ENCODE assay signal across 8 cellular contexts in genomic region chr12:10364839-10365681, GRCh38. TPM values are rescaled to one million over a fixed set of nuclear protein-coding genes. Genes with fewer than 3 reads are reported as not detected.
DNase-seq lines count a peak whose midpoint lies in the region; ATAC-seq and TF ChIP-seq lines count a peak whose summit lies in the region.

No MANE protein-coding gene starts in this region.

- peaks cover 3% of the 10 kb centered on the region for H3K4me1 Mint-ChIP-seq in activated CD4-positive, alpha-beta T cell treated with anti-CD3 and anti-CD28 coated beads for 36 hours

- H3K36me3 ChIP-seq in ectodermal cell (ENCODE audit: control insufficient read depth, insufficient read depth, low read length): no peaks in the 10 kb centered on the region
- no peaks in the 10 kb centered on the region for H3K36me3 ChIP-seq in liver (ENCODE audit: control insufficient read depth in 4 of 4, insufficient read depth in 3 of 4, low read depth in 1 of 4, low read length in 3 of 4)

- no peak for TF ChIP-seq RAD21 in liver (IDR thresholded peaks at IDR 0.05)

- H3K27ac ChIP-seq in AG04450 (ENCODE audit: low read depth, low read length): peak overlapping the region; percentile 80
- H3K27ac ChIP-seq in ectodermal cell (ENCODE audit: insufficient read depth, low read depth, low read length, poor library complexity, severe bottlenecking): peak overlapping the region; percentile 5
- H3K27ac ChIP-seq in liver (ENCODE audit: low read depth in 1 of 2, low read length in 2 of 2): peak overlapping the region; percentile 97 to 98

- H3K4me3 ChIP-seq in AG04450 (ENCODE audit: low read depth, low read length): peak overlapping the region; percentile 72
- H3K4me3 ChIP-seq in ectodermal cell (ENCODE audit: insufficient read depth, low read depth, low read length): peak overlapping the region; percentile 30
- H3K4me3 ChIP-seq in liver (ENCODE audit: low read depth in 1 of 3, low read length in 3 of 3): peak overlapping the region; percentile 60 to 98 (median 92)

- H3K27ac Mint-ChIP-seq in activated CD4-positive, alpha-beta T cell treated with anti-CD3 and anti-CD28 coated beads for 36 hours: no peak overlapping the region

- H3K9me3 ChIP-seq in AG04450 (ENCODE audit: control insufficient read depth, insufficient read depth, low read length) (peaks cover 5% of the 10 kb centered on the region), ectodermal cell (ENCODE audit: control insufficient read depth, low read length) (no peaks in the 10 kb centered on the region), liver (ENCODE audit: control insufficient read depth in 4 of 4, low read length in 3 of 4) (no peaks in the 10 kb centered on the region)

- 13 to 14% methylated on average over 16 of the region's 16 CpGs for WGBS in ectodermal cell, 2 experiments
- 1% methylated on average over 16 of the region's 16 CpGs for WGBS in liver

- peak overlapping the region; percentile 89 to 99 for H3K9ac ChIP-seq in liver (ENCODE audit: low read depth in 1 of 2, low read length in 2 of 2)

- peaks cover 2% of the 10 kb centered on the region for H3K36me3 Mint-ChIP-seq in activated CD4-positive, alpha-beta T cell treated with anti-CD3 and anti-CD28 coated beads for 36 hours (ENCODE audit: low read depth)

- TF ChIP-seq CTCF in AG04450 (IDR thresholded peaks at IDR 0.05; ENCODE audit: low read depth, low read length) (no peak), liver (IDR thresholded peaks at IDR 0.05; ENCODE audit: low read depth, low read length, missing input control) (no peak)

- POLR2A ChIA-PET in AG04450 (lab: Yijun Ruan, JAX): interaction anchor here (0.5 to 1.0 kb wide), 4 partner anchors 20 to 153 kb away, joined by 3 to 7 read pairs (median 4); partner anchors contain the start of gene GABARAPL1
- POLR2A ChIA-PET in activated CD4-positive, alpha-beta T cell treated with anti-CD3 and anti-CD28 coated beads for 36 hours (lab: Charles Lee): interaction anchor here (0.6 to 1.7 kb wide), 2 partner anchors 43 to 152 kb away, joined by 4 read pairs; no protein-coding TSS in a partner anchor

- H3K4me1 ChIP-seq in ectodermal cell (ENCODE audit: control insufficient read depth, insufficient read depth, low read length): peaks cover 14% of the 10 kb centered on the region
- H3K4me1 ChIP-seq in liver (ENCODE audit: control insufficient read depth in 4 of 4, insufficient read depth in 4 of 4, low read length in 3 of 4): peaks cover 2 to 22% (median 11%) of the 10 kb centered on the region in 4 donors

- no peaks in the 10 kb centered on the region for H3K27me3 ChIP-seq in AG04450 (ENCODE audit: control insufficient read depth, insufficient read depth, low read length)
- no peaks in the 10 kb centered on the region for H3K27me3 ChIP-seq in ectodermal cell (ENCODE audit: control insufficient read depth, insufficient read depth, low read length, poor library complexity, severe bottlenecking)
- H3K27me3 ChIP-seq in liver (ENCODE audit: control insufficient read depth in 4 of 4, insufficient read depth in 4 of 4, low read length in 3 of 4): no peaks in the 10 kb centered on the region

- intact Hi-C loops in activated CD4-positive, alpha-beta T cell treated with anti-CD3 and anti-CD28 coated beads for 36 hours (cut with DNase I, micrococcal nuclease): loop anchor here in 1 of 2 experiments (1.0 to 10.0 kb wide), 6 partner anchors 44 to 806 kb away; partner anchors contain the start of genes MAGOHB and SMIM10L1

- H3K4me3 Mint-ChIP-seq in activated CD4-positive, alpha-beta T cell treated with anti-CD3 and anti-CD28 coated beads for 36 hours: no peak overlapping the region

- peaks cover 4% of the 10 kb centered on the region for H3K9me3 Mint-ChIP-seq in activated CD4-positive, alpha-beta T cell treated with anti-CD3 and anti-CD28 coated beads for 36 hours (ENCODE audit: low read depth)

- CTCF ChIA-PET in AG04450 (lab: Charles Lee): interaction anchor here (1.3 to 2.1 kb wide), 7 partner anchors 11 to 615 kb away, joined by 3 to 11 read pairs (median 6); no protein-coding TSS in a partner anchor
- CTCF ChIA-PET in activated CD4-positive, alpha-beta T cell treated with anti-CD3 and anti-CD28 coated beads for 36 hours (lab: Charles Lee): interaction anchor here (0.6 to 1.2 kb wide), 8 partner anchors 9 to 853 kb away, joined by 3 to 4 read pairs (median 3); no protein-coding TSS in a partner anchor

- H3K27me3 Mint-ChIP-seq in activated CD4-positive, alpha-beta T cell treated with anti-CD3 and anti-CD28 coated beads for 36 hours: no peaks in the 10 kb centered on the region

- ATAC-seq in GM18873 (IDR thresholded peaks at IDR 0.05; ENCODE audit: low FRiP score, unreplicated experiment) (peak; percentile 46), HG03095 (IDR thresholded peaks at IDR 0.05; ENCODE audit: unreplicated experiment) (peak; percentile 40)
- peak; percentile 84 for ATAC-seq in activated CD4-positive, alpha-beta T cell treated with anti-CD3 and anti-CD28 coated beads for 36 hours

- DNase-seq in AG04450 (ENCODE audit: low read depth, low spot score) (peak; percentile 42), NCI-H2196 (lab: John Stamatoyannopoulos, UW; ENCODE audit: unreplicated experiment) (peak; percentile 62)
- DNase-seq in activated CD4-positive, alpha-beta T cell treated with anti-CD3 and anti-CD28 coated beads for 36 hours: peak; percentile 76
- peak; percentile 41 to 52 for DNase-seq in stimulated activated CD8-positive, alpha-beta memory T cell treated with anti-CD3 and anti-CD28 coated beads, Interleukin-7, amount 100 ng/mL, for 4 hours (ENCODE audit: low read depth in 2 of 2)

TF ChIP-seq in liver, 16 proteins besides CTCF, POLR2A, EP300 and RAD21 (continues in another document):
- TF ChIP-seq, protein P1, sequence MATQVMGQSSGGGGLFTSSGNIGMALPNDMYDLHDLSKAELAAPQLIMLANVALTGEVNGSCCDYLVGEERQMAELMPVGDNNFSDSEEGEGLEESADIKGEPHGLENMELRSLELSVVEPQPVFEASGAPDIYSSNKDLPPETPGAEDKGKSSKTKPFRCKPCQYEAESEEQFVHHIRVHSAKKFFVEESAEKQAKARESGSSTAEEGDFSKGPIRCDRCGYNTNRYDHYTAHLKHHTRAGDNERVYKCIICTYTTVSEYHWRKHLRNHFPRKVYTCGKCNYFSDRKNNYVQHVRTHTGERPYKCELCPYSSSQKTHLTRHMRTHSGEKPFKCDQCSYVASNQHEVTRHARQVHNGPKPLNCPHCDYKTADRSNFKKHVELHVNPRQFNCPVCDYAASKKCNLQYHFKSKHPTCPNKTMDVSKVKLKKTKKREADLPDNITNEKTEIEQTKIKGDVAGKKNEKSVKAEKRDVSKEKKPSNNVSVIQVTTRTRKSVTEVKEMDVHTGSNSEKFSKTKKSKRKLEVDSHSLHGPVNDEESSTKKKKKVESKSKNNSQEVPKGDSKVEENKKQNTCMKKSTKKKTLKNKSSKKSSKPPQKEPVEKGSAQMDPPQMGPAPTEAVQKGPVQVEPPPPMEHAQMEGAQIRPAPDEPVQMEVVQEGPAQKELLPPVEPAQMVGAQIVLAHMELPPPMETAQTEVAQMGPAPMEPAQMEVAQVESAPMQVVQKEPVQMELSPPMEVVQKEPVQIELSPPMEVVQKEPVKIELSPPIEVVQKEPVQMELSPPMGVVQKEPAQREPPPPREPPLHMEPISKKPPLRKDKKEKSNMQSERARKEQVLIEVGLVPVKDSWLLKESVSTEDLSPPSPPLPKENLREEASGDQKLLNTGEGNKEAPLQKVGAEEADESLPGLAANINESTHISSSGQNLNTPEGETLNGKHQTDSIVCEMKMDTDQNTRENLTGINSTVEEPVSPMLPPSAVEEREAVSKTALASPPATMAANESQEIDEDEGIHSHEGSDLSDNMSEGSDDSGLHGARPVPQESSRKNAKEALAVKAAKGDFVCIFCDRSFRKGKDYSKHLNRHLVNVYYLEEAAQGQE (IDR thresholded peaks at IDR 0.05): peak; percentile 7

RNA-seq across cellular contexts. Expression of gene KLRK1, which starts 24.8 kb away (rescaled TPM):
- not detected in 2 replicates for polyA plus RNA-seq in AG04450 (2011; rRNA removed)
- not detected in 2 replicates for polyA minus RNA-seq in AG04450 (2011; rRNA and poly(A)+ RNA removed)
- not detected for total RNA-seq in activated CD4-positive, alpha-beta T cell treated with anti-CD3 and anti-CD28 coated beads for 36 hours
- not detected for polyA plus RNA-seq in ectodermal cell (2013, experiment 1 of 4)
- polyA plus RNA-seq in ectodermal cell (2013, experiment 2 of 4): not detected
- not detected for polyA plus RNA-seq in ectodermal cell (2013, experiment 3 of 4)
- not detected for polyA plus RNA-seq in ectodermal cell (2013, experiment 4 of 4)
- 1 to 10 TPM in 1 of 2 donors, under 1 TPM in 1; 0.98 to 4.0 TPM for total RNA-seq in liver
- polyA plus RNA-seq in liver: 1 to 10 TPM; 1.1 to 1.6 TPM

RNA-seq across cellular contexts. Expression of gene KLRC4, which starts 44.5 kb away (rescaled TPM):
- polyA plus RNA-seq in AG04450 (2011; rRNA removed) (not detected in 2 replicates), liver (under 1 TPM; 0.17 to 0.22 TPM)
- polyA minus RNA-seq in AG04450 (2011; rRNA and poly(A)+ RNA removed): not detected in 2 replicates
- total RNA-seq in activated CD4-positive, alpha-beta T cell treated with anti-CD3 and anti-CD28 coated beads for 36 hours: not detected
- polyA plus RNA-seq in ectodermal cell (2013, experiment 1 of 4): not detected
- polyA plus RNA-seq in ectodermal cell (2013, experiment 2 of 4): not detected
- not detected for polyA plus RNA-seq in ectodermal cell (2013, experiment 3 of 4)
- polyA plus RNA-seq in ectodermal cell (2013, experiment 4 of 4): not detected
- 1 to 10 TPM in 1 of 2 donors, under 1 TPM in 1; 0.42 to 1.3 TPM for total RNA-seq in liver

RNA-seq across cellular contexts. Expression of gene KLRC3, which starts 55.3 kb away (rescaled TPM):
- not detected in 2 replicates for polyA plus RNA-seq in AG04450 (2011; rRNA removed)
- not detected in 2 replicates for polyA minus RNA-seq in AG04450 (2011; rRNA and poly(A)+ RNA removed)
- not detected for total RNA-seq in activated CD4-positive, alpha-beta T cell treated with anti-CD3 and anti-CD28 coated beads for 36 hours
- not detected for polyA plus RNA-seq in ectodermal cell (2013, experiment 1 of 4)
- not detected for polyA plus RNA-seq in ectodermal cell (2013, experiment 2 of 4)
- 0.48 TPM for polyA plus RNA-seq in ectodermal cell (2013, experiment 3 of 4)
- not detected for polyA plus RNA-seq in ectodermal cell (2013, experiment 4 of 4)
- under 1 TPM; 0.14 to 0.50 TPM for total RNA-seq in liver
- polyA plus RNA-seq in liver: under 1 TPM in 1 of 2 donors, not detected in 1; 0.08 TPM

RNA-seq across cellular contexts. Expression of gene KLRD1, which starts 57.4 kb away (rescaled TPM):
- polyA plus RNA-seq in AG04450 (2011; rRNA removed) (0.11 and 0.33 TPM in 2 replicates), liver (1 to 10 TPM in 1 of 2 donors, under 1 TPM in 1; 0.60 to 1.8 TPM)
- 0.14 and 0.26 TPM in 2 replicates for polyA minus RNA-seq in AG04450 (2011; rRNA and poly(A)+ RNA removed)
- under 1 TPM; 0.05 to 0.28 TPM for total RNA-seq in activated CD4-positive, alpha-beta T cell treated with anti-CD3 and anti-CD28 coated beads for 36 hours
- 0.56 TPM for polyA plus RNA-seq in ectodermal cell (2013, experiment 1 of 4)
- 0.09 TPM for polyA plus RNA-seq in ectodermal cell (2013, experiment 2 of 4)
- 0.11 TPM for polyA plus RNA-seq in ectodermal cell (2013, experiment 3 of 4)
- 0.08 TPM for polyA plus RNA-seq in ectodermal cell (2013, experiment 4 of 4)
- total RNA-seq in liver: 1 to 10 TPM; 1.1 to 5.0 TPM

Comparison
In these comparisons a context has a peak if more than half of its experiments do, and no peak if none do; other contexts are left out.
1. Peak in every context shown above with its lines: DNase-seq, ATAC-seq, H3K4me3 ChIP-seq and H3K27ac ChIP-seq.
2. H3K27ac ChIP-seq: peak in every context shown above with its lines; median percentile 98 in liver; 80 in AG04450; 5 in ectodermal cell.
3. H3K4me3 ChIP-seq: peak in every context shown above with its lines; median percentile 92 in liver; 72 in AG04450; 30 in ectodermal cell.